In the genomic region with DNA sequence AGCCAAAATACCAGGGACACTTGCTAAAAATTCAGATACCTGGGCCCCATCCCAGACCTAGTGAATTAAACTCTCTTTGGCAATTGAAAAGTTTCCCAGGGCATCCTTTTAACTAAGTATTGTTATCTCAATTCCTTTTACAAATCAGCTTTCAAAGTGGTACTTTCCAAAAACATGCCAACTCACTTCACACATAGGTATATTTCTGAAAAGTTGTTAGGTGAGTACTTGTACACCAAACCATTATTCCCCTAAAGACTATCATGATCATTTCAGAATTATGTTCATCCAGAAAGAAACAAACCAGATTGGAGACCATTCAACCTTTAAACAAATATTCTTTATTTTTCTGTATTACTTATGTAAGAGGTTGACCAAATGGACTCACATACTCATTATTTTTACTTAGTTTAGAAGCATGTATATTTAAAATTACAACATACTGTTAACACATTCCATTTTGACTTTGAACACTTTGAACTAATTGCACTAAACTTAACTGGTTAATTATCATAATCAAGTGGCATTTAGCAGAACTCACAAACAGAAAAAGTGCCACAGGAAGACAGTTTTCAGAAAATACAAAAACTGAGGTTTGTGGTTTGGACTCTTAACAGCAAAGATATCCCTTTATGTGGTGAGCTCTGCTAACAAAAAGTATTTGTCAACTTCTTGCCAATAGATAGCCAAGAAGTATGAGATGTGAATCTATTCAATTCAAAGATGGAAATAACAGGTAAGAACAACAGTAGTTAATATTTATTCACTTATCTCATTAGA, we compare ENCODE assay signal across 9 cellular contexts. TPM values are rescaled to one million over a fixed set of nuclear protein-coding genes. Genes with fewer than 3 reads are reported as not detected.
DNase-seq lines count a peak whose midpoint lies in the region; ATAC-seq and TF ChIP-seq lines count a peak whose summit lies in the region.
"Had no signal": no experiment of that assay in that cellular context is flagged by ENCODE, and none has a peak within 500 bp of the region (broad histone marks: within the 10 kb centered on the region; RNA-seq: fewer than 3 reads in every experiment).

No MANE protein-coding gene starts in this region.

- H4K91ac ChIP-seq in trophoblast cell (ENCODE audit: low read depth, low read length) (no peak overlapping the region), mesenchymal stem cell (ENCODE audit: low read length) (no peak overlapping the region)

- no peak overlapping the region for H3K9ac ChIP-seq in trophoblast cell (ENCODE audit: low read length)
- no peak overlapping the region for H3K9ac ChIP-seq in mesenchymal stem cell (ENCODE audit: low read length)

- no peaks in the 10 kb centered on the region for H3K79me1 ChIP-seq in trophoblast cell (ENCODE audit: low read length)
- peaks cover 1% of the 10 kb centered on the region for H3K79me1 ChIP-seq in mesenchymal stem cell (replicated peaks; ENCODE audit: low read length, poor library complexity, severe bottlenecking)

- H3K14ac ChIP-seq in trophoblast cell (ENCODE audit: low read length) (no peak overlapping the region), mesenchymal stem cell (ENCODE audit: low read length in 2 of 2) (no peak overlapping the region)

- peak overlapping the region; percentile 39 for H3K4me3 Mint-ChIP-seq in activated CD4-positive, alpha-beta memory T cell treated with anti-CD3 and anti-CD28 coated beads, Interleukin-2, amount 10 ng/mL, durations not matched to agents 7 days and 5 days

- H2BK5ac ChIP-seq in trophoblast cell (ENCODE audit: low read depth, low read length, poor library complexity) (no peak overlapping the region), mesenchymal stem cell (ENCODE audit: low read depth, low read length, poor library complexity, severe bottlenecking) (no peak overlapping the region)

- H3K9me3 ChIP-seq in DOHH2 (ENCODE audit: control insufficient read depth, insufficient read depth, low read length): no peaks in the 10 kb centered on the region
- H3K9me3 ChIP-seq in trophoblast cell (ENCODE audit: insufficient read depth, low read depth, low read length): no peaks in the 10 kb centered on the region
- H3K9me3 ChIP-seq in mesenchymal stem cell (ENCODE audit: control insufficient read depth, low read length): no peaks in the 10 kb centered on the region
- H3K9me3 ChIP-seq: left lung had no signal

- peaks cover 30% of the 10 kb centered on the region for H3K36me3 Mint-ChIP-seq in activated CD4-positive, alpha-beta memory T cell treated with anti-CD3 and anti-CD28 coated beads, Interleukin-2, amount 10 ng/mL, durations not matched to agents 7 days and 5 days (ENCODE audit: low read depth)

- H2BK15ac ChIP-seq in mesenchymal stem cell (ENCODE audit: low read depth, poor library complexity, severe bottlenecking): no peak overlapping the region

- ATAC-seq in GM19372 (IDR thresholded peaks at IDR 0.05; ENCODE audit: low read depth, unreplicated experiment) (peak; percentile 74), HG03039 (IDR thresholded peaks at IDR 0.05; ENCODE audit: unreplicated experiment) (peak; percentile 70)
- ATAC-seq: left lung had no signal

- H3K4me2 ChIP-seq in DOHH2 (ENCODE audit: low read length) (peak overlapping the region; percentile 66), trophoblast cell (ENCODE audit: low read length) (no peak overlapping the region), mesenchymal stem cell (ENCODE audit: low read length, poor library complexity, severe bottlenecking) (no peak overlapping the region)

- H2BK12ac ChIP-seq in trophoblast cell (ENCODE audit: low read length) (no peak overlapping the region), mesenchymal stem cell (ENCODE audit: low read length in 2 of 2) (no peak overlapping the region)

- H3K9me3 Mint-ChIP-seq in activated CD4-positive, alpha-beta memory T cell treated with anti-CD3 and anti-CD28 coated beads, Interleukin-2, amount 10 ng/mL, durations not matched to agents 7 days and 5 days: peaks cover 3% of the 10 kb centered on the region

- peaks cover 58% of the 10 kb centered on the region for H3K4me1 Mint-ChIP-seq in activated CD4-positive, alpha-beta memory T cell treated with anti-CD3 and anti-CD28 coated beads, Interleukin-2, amount 10 ng/mL, durations not matched to agents 7 days and 5 days

- no peak overlapping the region for H3K27ac ChIP-seq in DOHH2 (ENCODE audit: low read depth, low read length)
- H3K27ac ChIP-seq in trophoblast cell (ENCODE audit: low read depth, low read length): no peak overlapping the region
- no peak overlapping the region for H3K27ac ChIP-seq in mesenchymal stem cell (ENCODE audit: low read length, poor library complexity, severe bottlenecking)
- H3K27ac ChIP-seq: left lung had no signal

- TF ChIP-seq CTCF in DOHH2 (IDR thresholded peaks at IDR 0.05; ENCODE audit: low read depth, low read length, poor library complexity, severe bottlenecking): no peak

- no peak overlapping the region for H4K8ac ChIP-seq in trophoblast cell (ENCODE audit: low read depth, low read length)
- no peak overlapping the region for H4K8ac ChIP-seq in mesenchymal stem cell (ENCODE audit: low read length)

- H3K4me1 ChIP-seq in DOHH2 (ENCODE audit: control insufficient read depth, low read length) (peaks cover 47% of the 10 kb centered on the region), trophoblast cell (ENCODE audit: control insufficient read depth in 1 of 2, insufficient read depth in 2 of 2, low read length in 2 of 2) (no peaks in the 10 kb centered on the region), mesenchymal stem cell (ENCODE audit: control insufficient read depth, insufficient read depth, low read depth, low read length) (no peaks in the 10 kb centered on the region)
- H3K4me1 ChIP-seq: left lung had no signal

- no peak overlapping the region for H2AK5ac ChIP-seq in trophoblast cell (ENCODE audit: low read length)
- H2AK5ac ChIP-seq in mesenchymal stem cell (ENCODE audit: low read length, severe bottlenecking): no peak overlapping the region

- H3F3A ChIP-seq in DOHH2 (ENCODE audit: control insufficient read depth, insufficient read depth): no peaks in the 10 kb centered on the region; the same call in 1 of the 2 replicates

- H3K27me3 Mint-ChIP-seq in activated CD4-positive, alpha-beta memory T cell treated with anti-CD3 and anti-CD28 coated beads, Interleukin-2, amount 10 ng/mL, durations not matched to agents 7 days and 5 days: no peaks in the 10 kb centered on the region

- CTCF ChIA-PET in activated CD4-positive, alpha-beta memory T cell treated with anti-CD3 and anti-CD28 coated beads, Interleukin-2, amount 10 ng/mL, durations not matched to agents 7 days and 5 days (lab: Charles Lee): interaction anchor here (1.0 to 1.9 kb wide), 2 partner anchors 41 to 160 kb away, joined by 3 to 7 read pairs; a partner anchor contains a TSS

- H3K9me2 ChIP-seq in DOHH2 (replicated peaks; ENCODE audit: control insufficient read depth, low read length): no peaks in the 10 kb centered on the region

- H2AFZ ChIP-seq in trophoblast cell (ENCODE audit: insufficient read depth, low read length, poor library complexity) (no peak overlapping the region), mesenchymal stem cell (ENCODE audit: low read depth, low read length) (no peak overlapping the region)

- POLR2A ChIA-PET in activated CD4-positive, alpha-beta memory T cell treated with anti-CD3 and anti-CD28 coated beads, Interleukin-2, amount 10 ng/mL, durations not matched to agents 7 days and 5 days (lab: Charles Lee): interaction anchor here (0.8 to 4.4 kb wide), 2 partner anchors 41 to 216 kb away, joined by 4 to 36 read pairs; a partner anchor contains a TSS

- H3K23ac ChIP-seq in trophoblast cell (ENCODE audit: low read length) (no peak overlapping the region), mesenchymal stem cell (ENCODE audit: low read length in 2 of 2) (no peak overlapping the region)

- H3K27me3 ChIP-seq in DOHH2 (ENCODE audit: control insufficient read depth, low read length): no peaks in the 10 kb centered on the region
- no peaks in the 10 kb centered on the region for H3K27me3 ChIP-seq in trophoblast cell (ENCODE audit: insufficient read depth, low read length)
- no peaks in the 10 kb centered on the region for H3K27me3 ChIP-seq in mesenchymal stem cell (ENCODE audit: control insufficient read depth in 1 of 2, insufficient read depth in 1 of 2, low read length in 2 of 2)
- H3K27me3 ChIP-seq: left lung had no signal

- H2BK120ac ChIP-seq in trophoblast cell (ENCODE audit: insufficient read depth, low read length, poor library complexity) (no peak overlapping the region), mesenchymal stem cell (ENCODE audit: low read depth, low read length) (no peak overlapping the region)

- H3K27ac Mint-ChIP-seq in activated CD4-positive, alpha-beta memory T cell treated with anti-CD3 and anti-CD28 coated beads, Interleukin-2, amount 10 ng/mL, durations not matched to agents 7 days and 5 days: peak overlapping the region; percentile 83

- no peak for DNase-seq in activated CD4-positive, alpha-beta memory T cell treated with anti-CD3 and anti-CD28 coated beads, Interleukin-2, amount 10 ng/mL, durations not matched to agents 7 days and 5 days
- DNase-seq in trophoblast cell (no peak), mesenchymal stem cell (no peak), NCI-H345 treated with DMSO at 0.1 percent for 48 hours (lab: John Stamatoyannopoulos, UW; ENCODE audit: unreplicated experiment) (no peak)
- DNase-seq in stimulated activated CD4-positive, alpha-beta T cell treated with anti-CD3 and anti-CD28 coated beads, Interleukin-4, amount 100 ng/mL, for 24 hours: no peak
- DNase-seq: left lung had no signal

- no peak overlapping the region for H4K12ac ChIP-seq in trophoblast cell (ENCODE audit: low read depth, low read length)

- H3K18ac ChIP-seq in trophoblast cell (ENCODE audit: low read length) (no peak overlapping the region), mesenchymal stem cell (ENCODE audit: low read depth in 1 of 2, low read length in 2 of 2) (no peak overlapping the region)

- no peak overlapping the region for H3K4ac ChIP-seq in trophoblast cell (ENCODE audit: low read depth, low read length)
- H3K4ac ChIP-seq in mesenchymal stem cell (ENCODE audit: low read depth in 1 of 2, low read length in 2 of 2): no peak overlapping the region

- peak overlapping the region; percentile 39 for H3K4me3 ChIP-seq in DOHH2 (ENCODE audit: low read length)
- no peak overlapping the region for H3K4me3 ChIP-seq in trophoblast cell (ENCODE audit: low read depth, low read length)
- H3K4me3 ChIP-seq in mesenchymal stem cell (ENCODE audit: insufficient read depth in 1 of 2, low read depth in 1 of 2, low read length in 2 of 2): no peak overlapping the region
- H3K4me3 ChIP-seq: left lung had no signal

- H3K79me2 ChIP-seq in DOHH2 (ENCODE audit: control insufficient read depth, low read length) (no peaks in the 10 kb centered on the region), trophoblast cell (ENCODE audit: control insufficient read depth, insufficient read depth, low read length, poor library complexity) (no peaks in the 10 kb centered on the region)

- no peaks in the 10 kb centered on the region for H3K36me3 ChIP-seq in DOHH2 (ENCODE audit: control insufficient read depth, low read length)
- H3K36me3 ChIP-seq in trophoblast cell (ENCODE audit: control insufficient read depth in 1 of 2, insufficient read depth in 2 of 2, low read length in 2 of 2): no peaks in the 10 kb centered on the region
- no peaks in the 10 kb centered on the region for H3K36me3 ChIP-seq in mesenchymal stem cell (ENCODE audit: control insufficient read depth in 1 of 2, insufficient read depth in 2 of 2, low read depth in 1 of 2, low read length in 2 of 2)
- H3K36me3 ChIP-seq: left lung had no signal

- no peaks in the 10 kb centered on the region for H4K20me1 ChIP-seq in DOHH2 (ENCODE audit: control insufficient read depth, insufficient read depth, low read depth, low read length)

RNA-seq across cellular contexts. Expression of a gene that starts 40.7 kb away (rescaled TPM):
- total RNA-seq in activated CD4-positive, alpha-beta memory T cell treated with anti-CD3 and anti-CD28 coated beads, Interleukin-2, amount 10 ng/mL, durations not matched to agents 7 days and 5 days: 1 to 10 TPM; 1.5 to 1.7 TPM
- 0.32 and 0.41 TPM in 2 replicates for polyA plus RNA-seq in trophoblast cell (2013)
- polyA plus RNA-seq in mesenchymal stem cell (2013, experiment 1 of 2): 1.0 TPM
- polyA plus RNA-seq in mesenchymal stem cell (2013, experiment 2 of 2): 1.3 TPM

RNA-seq across cellular contexts. Expression of a gene that starts 40.8 kb away (rescaled TPM):
- total RNA-seq in activated CD4-positive, alpha-beta memory T cell treated with anti-CD3 and anti-CD28 coated beads, Interleukin-2, amount 10 ng/mL, durations not matched to agents 7 days and 5 days: 10 to 100 TPM; 19.5 to 22.9 TPM
- 5.2 and 5.7 TPM in 2 replicates for polyA plus RNA-seq in trophoblast cell (2013)
- polyA plus RNA-seq in mesenchymal stem cell (2013, experiment 1 of 2): 2.4 TPM
- 2.6 TPM for polyA plus RNA-seq in mesenchymal stem cell (2013, experiment 2 of 2)
